In genomic region chr16:74561626-74562025, GRCh38 we compare ENCODE assay signal across 1 cellular context.
TF ChIP-seq lines count a peak whose summit lies in the region.

No MANE protein-coding gene starts in this region.

TF ChIP-seq in HCT116, 20 proteins besides CTCF, POLR2A, EP300 and RAD21:
- TF ChIP-seq ZFX (IDR thresholded peaks at IDR 0.05) = no peak
- TF ChIP-seq ELF1 (IDR thresholded peaks at IDR 0.05; ENCODE audit: borderline replicate concordance, low read depth) = no peak
- no peak for TF ChIP-seq EZH2phosphoT487 (IDR thresholded peaks at IDR 0.05; ENCODE audit: borderline replicate concordance)
- TF ChIP-seq EGR1 (IDR thresholded peaks at IDR 0.05; ENCODE audit: low read depth) = no peak
- no peak; the same call in 1 of the 2 replicates for TF ChIP-seq FOSL1 (IDR thresholded peaks at IDR 0.05; ENCODE audit: low read depth)
- TF ChIP-seq CBX3 (IDR thresholded peaks at IDR 0.05; ENCODE audit: low read depth) = no peak
- no peak for TF ChIP-seq POLR2AphosphoS5 (IDR thresholded peaks at IDR 0.05; ENCODE audit: low read depth, low read length)
- TF ChIP-seq SIN3A (IDR thresholded peaks at IDR 0.05; ENCODE audit: low read depth) = no peak
- no peak for TF ChIP-seq YY1 (IDR thresholded peaks at IDR 0.05; ENCODE audit: extremely low read depth, insufficient replicate concordance, low read depth, low read length)
- TF ChIP-seq JUND (IDR thresholded peaks at IDR 0.05) = no peak
- no peak for TF ChIP-seq SRF (IDR thresholded peaks at IDR 0.05; ENCODE audit: low read depth)
- no peak for TF ChIP-seq REST (IDR thresholded peaks at IDR 0.05; ENCODE audit: low read depth)
- TF ChIP-seq TCF7L2 (IDR thresholded peaks at IDR 0.05; ENCODE audit: borderline replicate concordance, extremely low read depth, insufficient read depth, insufficient read length) = no peak
- no peak for TF ChIP-seq CEBPB (IDR thresholded peaks at IDR 0.05; ENCODE audit: low read depth)
- TF ChIP-seq SP1 (IDR thresholded peaks at IDR 0.05; ENCODE audit: low read depth) = no peak
